18 cellular contexts compared by ENCODE assay signal in genomic region chr2:236918513-236918912, GRCh38.
A peak's percentile ranks its signal among the peaks of the same experiment; 100 is the strongest.
DNase-seq lines count a peak whose midpoint lies in the region; ATAC-seq and TF ChIP-seq lines count a peak whose summit lies in the region.
"Had no signal": no experiment of that assay in that cellular context is flagged by ENCODE, and none has a peak within 500 bp of the region (broad histone marks: within the 10 kb centered on the region; RNA-seq: fewer than 3 reads in every experiment).

No MANE protein-coding gene starts in this region.

- no peak overlapping the region for H3K4me3 Mint-ChIP-seq in mesothelial cell of epicardium
- H3K4me3 Mint-ChIP-seq: CD4-positive, alpha-beta memory T cell had no signal

- peaks cover 3% of the 10 kb centered on the region for H3K4me1 ChIP-seq in left ventricle myocardium inferior
- H3K4me1 ChIP-seq in esophagus muscularis mucosa = no peaks in the 10 kb centered on the region

- peak overlapping the region; percentile 77 for H3K27ac Mint-ChIP-seq in mesothelial cell of epicardium

- H3K4me3 ChIP-seq in left ventricle myocardium inferior = no peak overlapping the region
- no peak overlapping the region for H3K4me3 ChIP-seq in esophagus muscularis mucosa
- H3K4me3 ChIP-seq: BLaER1 had no signal

- DNase-seq in left ventricle myocardium superior (no peak), left ventricle myocardium inferior (no peak), esophagus muscularis mucosa (ENCODE audit: extremely low spot score) (peak; percentile 83), mesothelial cell of epicardium (ENCODE audit: low spot score in 2 of 2, unreplicated experiment in 2 of 2) (no peak), C1 segment of cervical spinal cord (lab: John Stamatoyannopoulos, UW) (no peak), NCI-H2196 (lab: John Stamatoyannopoulos, UW; ENCODE audit: unreplicated experiment) (no peak)
- no peak for DNase-seq in activated CD4-positive, alpha-beta T cell treated with anti-CD3 and anti-CD28 coated beads, Interleukin-2, amount 50 U/mL, for 48 hours
- DNase-seq: CD4-positive, alpha-beta memory T cell; COR-L47; DMS53; KBM-7; NCI-H1105; NCI-H1436 treated with DMSO at 0.1 percent for 48 hours; NCI-H187 treated with DMSO at 0.1 percent for 48 hours; NCI-H2171 treated with DMSO at 0.1 percent for 48 hours; NCI-H524; NCI-H774 had no signal

- H3K27me3 Mint-ChIP-seq in mesothelial cell of epicardium (ENCODE audit: low read depth) = no peaks in the 10 kb centered on the region

- H3K27ac ChIP-seq in left ventricle myocardium inferior (replicated peaks) (no peak overlapping the region), esophagus muscularis mucosa (replicated peaks in 1 of 4) (no peak overlapping the region)
- H3K27ac ChIP-seq: BLaER1 had no signal

- H3K9me3 ChIP-seq in left ventricle myocardium inferior (replicated peaks) (no peaks in the 10 kb centered on the region), esophagus muscularis mucosa (no peaks in the 10 kb centered on the region)
- H3K9me3 ChIP-seq: BLaER1 had no signal

- no peaks in the 10 kb centered on the region for H3K36me3 Mint-ChIP-seq in mesothelial cell of epicardium
- H3K36me3 Mint-ChIP-seq: CD4-positive, alpha-beta memory T cell had no signal

- H3K9me3 Mint-ChIP-seq in mesothelial cell of epicardium = no peaks in the 10 kb centered on the region
- H3K9me3 Mint-ChIP-seq: CD4-positive, alpha-beta memory T cell had no signal

- 76% methylated on average over 9 of the region's 9 CpGs for WGBS in esophagus muscularis mucosa

- peaks cover 29% of the 10 kb centered on the region for H3K4me1 Mint-ChIP-seq in mesothelial cell of epicardium
- H3K4me1 Mint-ChIP-seq: CD4-positive, alpha-beta memory T cell had no signal

- TF ChIP-seq POLR2A in esophagus muscularis mucosa (IDR thresholded peaks at IDR 0.05; ENCODE audit: low read depth) = no peak

- H3K36me3 ChIP-seq in left ventricle myocardium inferior (no peaks in the 10 kb centered on the region), esophagus muscularis mucosa (no peaks in the 10 kb centered on the region)
- H3K36me3 ChIP-seq: BLaER1 had no signal

- intact Hi-C loops in left ventricle myocardium superior (cut with micrococcal nuclease) (no loop called here), left ventricle myocardium inferior (cut with micrococcal nuclease) (no loop called here), esophagus muscularis mucosa (cut with DNase I) (no loop called here)

- TF ChIP-seq CTCF in left ventricle myocardium inferior (IDR thresholded peaks at IDR 0.05; ENCODE audit: borderline replicate concordance) (no peak), esophagus muscularis mucosa (IDR thresholded peaks at IDR 0.05) (no peak), mesothelial cell of epicardium (IDR thresholded peaks at IDR 0.05; ENCODE audit: unreplicated experiment) (no peak)

- ATAC-seq in left ventricle myocardium superior = peak; percentile 37

- TF ChIP-seq EP300 in esophagus muscularis mucosa (IDR thresholded peaks at IDR 0.05) = no peak

- H3K27me3 ChIP-seq in left ventricle myocardium inferior (ENCODE audit: low read depth) (peaks cover 4% of the 10 kb centered on the region), esophagus muscularis mucosa (peaks cover 0 to 21% (median 0%) of the 10 kb centered on the region in 4 donors)
- H3K27me3 ChIP-seq: BLaER1 had no signal
